ENCODE assay signal across 22 cellular contexts in the genomic region with DNA sequence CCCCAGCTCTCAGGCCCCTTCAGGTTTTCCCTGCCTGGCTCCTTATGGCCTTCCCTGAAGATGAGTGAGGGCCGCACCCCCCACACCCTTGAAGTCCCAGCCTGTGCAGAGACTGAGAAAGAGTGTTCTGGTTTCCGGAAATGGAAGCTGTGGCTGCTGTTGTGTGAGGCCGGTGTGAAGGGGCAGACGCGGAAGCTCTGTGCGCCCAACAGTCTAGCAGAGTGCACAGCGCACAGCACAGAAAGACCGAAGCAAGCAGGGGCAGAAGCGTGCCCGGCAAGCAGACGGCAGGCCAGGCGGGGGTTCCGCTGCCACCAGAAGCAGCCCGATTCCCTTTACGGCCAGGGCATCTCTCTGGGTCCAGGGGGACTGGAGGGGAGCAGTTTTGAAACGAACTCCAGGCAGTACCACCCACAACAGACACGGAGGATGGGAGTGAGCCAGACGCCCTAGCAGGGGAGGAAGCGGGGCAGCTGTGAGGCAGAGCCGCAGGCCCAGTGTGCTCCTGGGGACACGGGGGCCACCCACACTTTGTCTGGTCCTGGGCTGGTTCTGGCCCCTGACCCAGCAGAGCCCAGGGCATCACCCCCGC. TPM values are rescaled to one million over a fixed set of nuclear protein-coding genes. Genes with fewer than 3 reads are reported as not detected.
DNase-seq lines count a peak whose midpoint lies in the region; ATAC-seq, FAIRE-seq and TF ChIP-seq lines count a peak whose summit lies in the region.
"Had no signal": no experiment of that assay in that cellular context is flagged by ENCODE, and none has a peak within 500 bp of the region (broad histone marks: within the 10 kb centered on the region; RNA-seq: fewer than 3 reads in every experiment).

No MANE protein-coding gene starts in this region.

- TF ChIP-seq EP300 in HepG2 (IDR thresholded peaks at IDR 0.05; ENCODE audit: low read depth in 2 of 2, low read length in 2 of 2), result no peak
- no peak for TF ChIP-seq EP300 in HepG2 (CRISPR knock-in tag; IDR thresholded peaks at IDR 0.05; ENCODE audit: borderline replicate concordance)

- no peak for FAIRE-seq in HepG2 (lab: Jason Lieb, UNC)

- TF ChIP-seq RAD21 in HepG2 (CRISPR knock-in tag; IDR thresholded peaks at IDR 0.05), result no peak

- no peak overlapping the region for H3K27ac ChIP-seq in naive thymus-derived CD4-positive, alpha-beta T cell (ENCODE audit: low read depth, low read length)
- no peak overlapping the region for H3K27ac ChIP-seq in HepG2 (ENCODE audit: extremely low read length, insufficient read depth, low read length)
- H3K27ac ChIP-seq: epithelial cell of prostate, gastrocnemius medialis, left lung, stomach had no signal

- H3K4me3 Mint-ChIP-seq in activated CD4-positive, alpha-beta T cell treated with anti-CD3 and anti-CD28 coated beads, Interleukin-2, amount 10 ng/mL, durations not matched to agents 7 days and 5 days, result peak overlapping the region; percentile 56
- peak overlapping the region; percentile 23 for H3K4me3 Mint-ChIP-seq in activated CD4-positive, alpha-beta memory T cell treated with anti-CD3 and anti-CD28 coated beads for 36 hours
- H3K4me3 Mint-ChIP-seq in naive thymus-derived CD4-positive, alpha-beta T cell, result peak overlapping the region in 9 of 10 donors; percentile 47 to 76 (median 69)
- H3K4me3 Mint-ChIP-seq: brain had no signal

- no peaks in the 10 kb centered on the region for H3K36me3 ChIP-seq in naive thymus-derived CD4-positive, alpha-beta T cell (ENCODE audit: control insufficient read depth in 2 of 3, insufficient read depth in 3 of 3, low read length in 3 of 3)
- no peaks in the 10 kb centered on the region for H3K36me3 ChIP-seq in HepG2 (replicated peaks in 1 of 2; ENCODE audit: control insufficient read depth in 1 of 2, insufficient read depth in 2 of 2, low read length in 2 of 2)
- H3K36me3 ChIP-seq: gastrocnemius medialis, left lung had no signal

- intact Hi-C loops in activated CD4-positive, alpha-beta memory T cell treated with anti-CD3 and anti-CD28 coated beads for 36 hours (cut with micrococcal nuclease), result no loop called here
- intact Hi-C loops in naive thymus-derived CD4-positive, alpha-beta T cell (cut with micrococcal nuclease), result no loop called here
- intact Hi-C loops in HepG2 (cut with micrococcal nuclease; ENCODE audit: unreplicated experiment), result no loop called here

- H3K9me3 Mint-ChIP-seq in activated CD4-positive, alpha-beta T cell treated with anti-CD3 and anti-CD28 coated beads, Interleukin-2, amount 10 ng/mL, durations not matched to agents 7 days and 5 days, result no peaks in the 10 kb centered on the region
- no peaks in the 10 kb centered on the region for H3K9me3 Mint-ChIP-seq in activated CD4-positive, alpha-beta memory T cell treated with anti-CD3 and anti-CD28 coated beads for 36 hours
- H3K9me3 Mint-ChIP-seq in naive thymus-derived CD4-positive, alpha-beta T cell, result no peaks in the 10 kb centered on the region
- H3K9me3 Mint-ChIP-seq: brain had no signal

- H3K27me3 Mint-ChIP-seq in activated CD4-positive, alpha-beta T cell treated with anti-CD3 and anti-CD28 coated beads, Interleukin-2, amount 10 ng/mL, durations not matched to agents 7 days and 5 days, result no peaks in the 10 kb centered on the region
- no peaks in the 10 kb centered on the region for H3K27me3 Mint-ChIP-seq in activated CD4-positive, alpha-beta memory T cell treated with anti-CD3 and anti-CD28 coated beads for 36 hours
- H3K27me3 Mint-ChIP-seq in naive thymus-derived CD4-positive, alpha-beta T cell, result no peaks in the 10 kb centered on the region
- H3K27me3 Mint-ChIP-seq: brain had no signal

- WGBS in HepG2 (ENCODE audit: low lambda C conversion rate), result 80% methylated on average over 13 of the region's 22 CpGs

- POLR2A ChIA-PET in activated CD4-positive, alpha-beta T cell treated with anti-CD3 and anti-CD28 coated beads, Interleukin-2, amount 10 ng/mL, durations not matched to agents 7 days and 5 days (lab: Charles Lee), result no interaction called here
- POLR2A ChIA-PET in activated CD4-positive, alpha-beta memory T cell treated with anti-CD3 and anti-CD28 coated beads for 36 hours (lab: Charles Lee), result no interaction called here
- POLR2A ChIA-PET in naive thymus-derived CD4-positive, alpha-beta T cell (lab: Charles Lee), result interaction anchor here (0.7 kb wide), 1 partner anchor 1312 kb away, joined by 3 read pairs; the partner anchor contains the start of gene AMDHD2
- POLR2A ChIA-PET in HepG2 (lab: Yijun Ruan, JAX), result no interaction called here

- no peaks in the 10 kb centered on the region for H4K20me1 ChIP-seq in HepG2 (ENCODE audit: insufficient read depth, low read length)

- H3K79me2 ChIP-seq in HepG2 (ENCODE audit: insufficient read depth, low read length), result no peaks in the 10 kb centered on the region

- H3K4me1 ChIP-seq in naive thymus-derived CD4-positive, alpha-beta T cell (ENCODE audit: control insufficient read depth in 2 of 2, insufficient read depth in 2 of 2, low read length in 2 of 2), result no peaks in the 10 kb centered on the region
- no peaks in the 10 kb centered on the region for H3K4me1 ChIP-seq in HepG2 (ENCODE audit: insufficient read depth, low read length)
- H3K4me1 ChIP-seq: gastrocnemius medialis, left lung, stomach had no signal

- no TSS peak for BruUV-seq in HepG2 (replicated peaks; lab: Mats Ljungman, UMichigan)

- peak; percentile 22 for DNase-seq in activated CD4-positive, alpha-beta T cell treated with anti-CD3 and anti-CD28 coated beads, Interleukin-2, amount 10 ng/mL, durations not matched to agents 7 days and 5 days
- DNase-seq in activated CD4-positive, alpha-beta T cell treated with anti-CD3 and anti-CD28 coated beads for 48 hours, result no peak
- DNase-seq in CMK (ENCODE audit: low read depth) (peak; percentile 54), superior temporal gyrus (ENCODE audit: extremely low spot score) (no peak), HepG2 (ENCODE audit: low spot score) (no peak), DMS79 (lab: John Stamatoyannopoulos, UW) (no peak)
- no peak for DNase-seq in activated CD4-positive, alpha-beta memory T cell treated with anti-CD3 and anti-CD28 coated beads for 36 hours
- peak in 5 of 9 donors; percentile 8 to 25 (median 14) for DNase-seq in naive thymus-derived CD4-positive, alpha-beta T cell
- DNase-seq: ACHN; activated gamma-delta T cell; gastrocnemius medialis; HCEC 1CT; left lung; NCI-H146; NCI-H446; right cardiac atrium; SIG-M5; stimulated activated CD4-positive, alpha-beta T cell treated with anti-CD3 and anti-CD28 coated beads, Interleukin-15, amount 100 ng/mL, for 24 hours; stomach had no signal

- peak overlapping the region; percentile 87 for H3K27ac Mint-ChIP-seq in activated CD4-positive, alpha-beta T cell treated with anti-CD3 and anti-CD28 coated beads, Interleukin-2, amount 10 ng/mL, durations not matched to agents 7 days and 5 days
- peak overlapping the region; percentile 54 for H3K27ac Mint-ChIP-seq in activated CD4-positive, alpha-beta memory T cell treated with anti-CD3 and anti-CD28 coated beads for 36 hours
- H3K27ac Mint-ChIP-seq in naive thymus-derived CD4-positive, alpha-beta T cell, result peak overlapping the region in 8 of 9 donors; percentile 60 to 87 (median 74)
- H3K27ac Mint-ChIP-seq: brain had no signal

- TF ChIP-seq CTCF in HepG2 (CRISPR knock-in tag; IDR thresholded peaks at IDR 0.05), result no peak

- no peaks in the 10 kb centered on the region for H3K9me3 ChIP-seq in naive thymus-derived CD4-positive, alpha-beta T cell (ENCODE audit: control insufficient read depth in 2 of 3, low read length in 3 of 3)
- no peaks in the 10 kb centered on the region for H3K9me3 ChIP-seq in HepG2 (ENCODE audit: low read length)
- H3K9me3 ChIP-seq: gastrocnemius medialis, left lung, stomach had no signal

- H3K27me3 ChIP-seq in naive thymus-derived CD4-positive, alpha-beta T cell (ENCODE audit: control insufficient read depth in 2 of 2, insufficient read depth in 2 of 2, low read length in 2 of 2), result no peaks in the 10 kb centered on the region
- peaks cover 0 to 11% of the 10 kb centered on the region in 2 experiments; a peak in 2 of 5 replicates for H3K27me3 ChIP-seq in HepG2 (ENCODE audit: control insufficient read depth in 1 of 2, insufficient read depth in 2 of 2, low read length in 2 of 2)
- H3K27me3 ChIP-seq: gastrocnemius medialis had no signal

- no peaks in the 10 kb centered on the region for H3K36me3 Mint-ChIP-seq in activated CD4-positive, alpha-beta T cell treated with anti-CD3 and anti-CD28 coated beads, Interleukin-2, amount 10 ng/mL, durations not matched to agents 7 days and 5 days (ENCODE audit: low read depth)
- no peaks in the 10 kb centered on the region for H3K36me3 Mint-ChIP-seq in activated CD4-positive, alpha-beta memory T cell treated with anti-CD3 and anti-CD28 coated beads for 36 hours
- no peaks in the 10 kb centered on the region for H3K36me3 Mint-ChIP-seq in naive thymus-derived CD4-positive, alpha-beta T cell

- CTCF ChIA-PET in activated CD4-positive, alpha-beta T cell treated with anti-CD3 and anti-CD28 coated beads, Interleukin-2, amount 10 ng/mL, durations not matched to agents 7 days and 5 days (lab: Charles Lee), result no interaction called here
- CTCF ChIA-PET in activated CD4-positive, alpha-beta memory T cell treated with anti-CD3 and anti-CD28 coated beads for 36 hours (lab: Charles Lee), result no interaction called here
- CTCF ChIA-PET in naive thymus-derived CD4-positive, alpha-beta T cell (lab: Charles Lee), result no interaction called here
- CTCF ChIA-PET in HepG2 (lab: Yijun Ruan, JAX; ENCODE audit: low intra/inter-chr PET ratio, low total read pairs), result no interaction called here

- in situ Hi-C loops in HepG2 (cut with HindIII; ENCODE audit: extremely low pct_ligation_motif_present, low pct_unique_long_range_greater_than_20kb), result loop anchor here (25.0 kb wide), 1 partner anchor 396 kb away; the partner anchor contains the start of gene GNG13

- H2AFZ ChIP-seq in HepG2 (ENCODE audit: low read length), result no peak overlapping the region

- no peak for TF ChIP-seq POLR2A in HepG2 (IDR thresholded peaks at IDR 0.05; ENCODE audit: insufficient read depth in 1 of 2, low read depth in 2 of 2, low read length in 2 of 2)

- H3K4me2 ChIP-seq in HepG2 (ENCODE audit: low read depth, low read length), result no peak overlapping the region

- ATAC-seq in naive thymus-derived CD4-positive, alpha-beta T cell, result peak; percentile 54
- no peak for ATAC-seq in HepG2
- ATAC-seq: gastrocnemius medialis, left lung, right cardiac atrium had no signal

- H3K4me3 ChIP-seq in naive thymus-derived CD4-positive, alpha-beta T cell (ENCODE audit: low read length), result no peak overlapping the region
- no peak overlapping the region for H3K4me3 ChIP-seq in HepG2 (replicated peaks in 1 of 3; ENCODE audit: insufficient read depth in 1 of 3, low read depth in 2 of 3, low read length in 3 of 3)
- H3K4me3 ChIP-seq: gastrocnemius medialis, left lung, stomach had no signal

- no peak overlapping the region for H3K9ac ChIP-seq in HepG2 (ENCODE audit: insufficient read depth, low read depth, low read length)

- peaks cover 4% of the 10 kb centered on the region for H3K4me1 Mint-ChIP-seq in activated CD4-positive, alpha-beta T cell treated with anti-CD3 and anti-CD28 coated beads, Interleukin-2, amount 10 ng/mL, durations not matched to agents 7 days and 5 days
- H3K4me1 Mint-ChIP-seq in activated CD4-positive, alpha-beta memory T cell treated with anti-CD3 and anti-CD28 coated beads for 36 hours (ENCODE audit: low read depth), result no peaks in the 10 kb centered on the region
- peaks cover 0 to 5% (median 4%) of the 10 kb centered on the region in 7 donors for H3K4me1 Mint-ChIP-seq in naive thymus-derived CD4-positive, alpha-beta T cell
- H3K4me1 Mint-ChIP-seq: brain had no signal

RNA-seq across cellular contexts. Expression of gene TPSG1, which starts 16.7 kb away (rescaled TPM):
- total RNA-seq in activated CD4-positive, alpha-beta T cell treated with anti-CD3 and anti-CD28 coated beads, Interleukin-2, amount 10 ng/mL, durations not matched to agents 7 days and 5 days, result not detected
- total RNA-seq in activated CD4-positive, alpha-beta memory T cell treated with anti-CD3 and anti-CD28 coated beads for 36 hours, result not detected
- total RNA-seq in naive thymus-derived CD4-positive, alpha-beta T cell, result not detected
- polyA plus RNA-seq in naive thymus-derived CD4-positive, alpha-beta T cell, result not detected
- not detected in 2 replicates for total RNA-seq in HepG2 (2016; rRNA removed; fragmentation: Illumina TruSeq; extraction: Trizol)
- not detected in 2 replicates for total RNA-seq in HepG2 (2016; cell fraction: cytosol; rRNA removed; fragmentation: Illumina TruSeq; extraction: Trizol; ENCODE audit: low read depth)
- not detected in 2 replicates for total RNA-seq in HepG2 (2016; cell fraction: insoluble cytoplasmic fraction; rRNA removed; fragmentation: Illumina TruSeq; extraction: Trizol)
- total RNA-seq in HepG2 (2016; cell fraction: membrane; rRNA removed; fragmentation: Illumina TruSeq; extraction: Trizol), result not detected in 2 replicates
- not detected in 2 replicates for total RNA-seq in HepG2 (2016; cell fraction: nucleus; rRNA removed; fragmentation: Illumina TruSeq; extraction: Trizol)
- polyA plus RNA-seq in HepG2 (2011; rRNA removed), result not detected in 2 replicates
- 0.04 TPM in 1 of 2 replicates, not detected in the other for polyA plus RNA-seq in HepG2 (2011; cell fraction: cytosol; rRNA removed)
- polyA plus RNA-seq in HepG2 (2011; cell fraction: nucleus; rRNA removed), result 0.24 and 0.31 TPM in 2 replicates
- polyA plus RNA-seq in HepG2 (2012), result not detected in 2 replicates
- polyA plus RNA-seq in HepG2 (2016; cell fraction: cytosol; fragmentation: Illumina TruSeq; extraction: Trizol; ENCODE audit: low read depth), result not detected in 2 replicates
- not detected in 2 replicates for polyA plus RNA-seq in HepG2 (2016; cell fraction: insoluble cytoplasmic fraction; fragmentation: Illumina TruSeq; extraction: Trizol; ENCODE audit: low read depth)
- polyA plus RNA-seq in HepG2 (2016; cell fraction: membrane; fragmentation: Illumina TruSeq; extraction: Trizol; ENCODE audit: low read depth), result not detected in 2 replicates
- not detected in 2 replicates for polyA plus RNA-seq in HepG2 (2016; cell fraction: nucleus; fragmentation: Illumina TruSeq; extraction: Trizol; ENCODE audit: insufficient read depth, low read depth)
- polyA minus RNA-seq in HepG2 (2011; rRNA and poly(A)+ RNA removed; ENCODE audit: low replicate concordance), result not detected in 2 replicates
- not detected in 2 replicates for polyA minus RNA-seq in HepG2 (2011; cell fraction: cytosol; rRNA and poly(A)+ RNA removed)
- not detected in 2 replicates for polyA minus RNA-seq in HepG2 (2011; cell fraction: nucleus; rRNA and poly(A)+ RNA removed)
- total RNA-seq: urinary bladder had no signal
- polyA plus RNA-seq: right cardiac atrium had no signal

RNA-seq across cellular contexts. Expression of gene TPSB2, which starts 21.6 kb away (rescaled TPM):
- not detected for total RNA-seq in activated CD4-positive, alpha-beta T cell treated with anti-CD3 and anti-CD28 coated beads, Interleukin-2, amount 10 ng/mL, durations not matched to agents 7 days and 5 days
- not detected for total RNA-seq in activated CD4-positive, alpha-beta memory T cell treated with anti-CD3 and anti-CD28 coated beads for 36 hours
- total RNA-seq in naive thymus-derived CD4-positive, alpha-beta T cell, result 1 to 10 TPM in 1 of 5 experiments, not detected in 4; 5.3 TPM
- polyA plus RNA-seq in naive thymus-derived CD4-positive, alpha-beta T cell, result not detected
- not detected in 2 replicates for total RNA-seq in HepG2 (2016; rRNA removed; fragmentation: Illumina TruSeq; extraction: Trizol)
- not detected in 2 replicates for total RNA-seq in HepG2 (2016; cell fraction: cytosol; rRNA removed; fragmentation: Illumina TruSeq; extraction: Trizol; ENCODE audit: low read depth)
- not detected in 2 replicates for total RNA-seq in HepG2 (2016; cell fraction: insoluble cytoplasmic fraction; rRNA removed; fragmentation: Illumina TruSeq; extraction: Trizol)
- not detected in 2 replicates for total RNA-seq in HepG2 (2016; cell fraction: membrane; rRNA removed; fragmentation: Illumina TruSeq; extraction: Trizol)
- not detected in 2 replicates for total RNA-seq in HepG2 (2016; cell fraction: nucleus; rRNA removed; fragmentation: Illumina TruSeq; extraction: Trizol)
- 0.14 TPM in 1 of 2 replicates, not detected in the other for polyA plus RNA-seq in HepG2 (2011; rRNA removed)
- polyA plus RNA-seq in HepG2 (2011; cell fraction: cytosol; rRNA removed), result 0.14 and 0.15 TPM in 2 replicates
- polyA plus RNA-seq in HepG2 (2011; cell fraction: nucleus; rRNA removed), result 0.11 TPM in 1 of 2 replicates, not detected in the other
- polyA plus RNA-seq in HepG2 (2012), result not detected in 2 replicates
- not detected in 2 replicates for polyA plus RNA-seq in HepG2 (2016; cell fraction: cytosol; fragmentation: Illumina TruSeq; extraction: Trizol; ENCODE audit: low read depth)
- polyA plus RNA-seq in HepG2 (2016; cell fraction: insoluble cytoplasmic fraction; fragmentation: Illumina TruSeq; extraction: Trizol; ENCODE audit: low read depth), result not detected in 2 replicates
- polyA plus RNA-seq in HepG2 (2016; cell fraction: membrane; fragmentation: Illumina TruSeq; extraction: Trizol; ENCODE audit: low read depth), result not detected in 2 replicates
- not detected in 2 replicates for polyA plus RNA-seq in HepG2 (2016; cell fraction: nucleus; fragmentation: Illumina TruSeq; extraction: Trizol; ENCODE audit: insufficient read depth, low read depth)
- polyA minus RNA-seq in HepG2 (2011; rRNA and poly(A)+ RNA removed; ENCODE audit: low replicate concordance), result not detected in 2 replicates
- not detected in 2 replicates for polyA minus RNA-seq in HepG2 (2011; cell fraction: cytosol; rRNA and poly(A)+ RNA removed)
- not detected in 2 replicates for polyA minus RNA-seq in HepG2 (2011; cell fraction: nucleus; rRNA and poly(A)+ RNA removed)

RNA-seq across cellular contexts. Expression of gene TPSAB1, which starts 32.2 kb away (rescaled TPM):
- not detected for total RNA-seq in activated CD4-positive, alpha-beta T cell treated with anti-CD3 and anti-CD28 coated beads, Interleukin-2, amount 10 ng/mL, durations not matched to agents 7 days and 5 days
- total RNA-seq in activated CD4-positive, alpha-beta memory T cell treated with anti-CD3 and anti-CD28 coated beads for 36 hours, result not detected
- total RNA-seq in naive thymus-derived CD4-positive, alpha-beta T cell, result 10 to 100 TPM in 1 of 5 experiments, 1 to 10 TPM in 1, not detected in 3; 3.2 to 10.2 TPM
- polyA plus RNA-seq in naive thymus-derived CD4-positive, alpha-beta T cell, result not detected
- total RNA-seq in HepG2 (2016; rRNA removed; fragmentation: Illumina TruSeq; extraction: Trizol), result not detected in 2 replicates
- not detected in 2 replicates for total RNA-seq in HepG2 (2016; cell fraction: cytosol; rRNA removed; fragmentation: Illumina TruSeq; extraction: Trizol; ENCODE audit: low read depth)
- total RNA-seq in HepG2 (2016; cell fraction: insoluble cytoplasmic fraction; rRNA removed; fragmentation: Illumina TruSeq; extraction: Trizol), result not detected in 2 replicates
- not detected in 2 replicates for total RNA-seq in HepG2 (2016; cell fraction: membrane; rRNA removed; fragmentation: Illumina TruSeq; extraction: Trizol)
- total RNA-seq in HepG2 (2016; cell fraction: nucleus; rRNA removed; fragmentation: Illumina TruSeq; extraction: Trizol), result not detected in 2 replicates
- 0.05 and 0.12 TPM in 2 replicates for polyA plus RNA-seq in HepG2 (2011; rRNA removed)
- polyA plus RNA-seq in HepG2 (2011; cell fraction: cytosol; rRNA removed), result 0.13 and 0.16 TPM in 2 replicates
- 0.35 TPM in 1 of 2 replicates, not detected in the other for polyA plus RNA-seq in HepG2 (2011; cell fraction: nucleus; rRNA removed)
- polyA plus RNA-seq in HepG2 (2012), result not detected in 2 replicates
- polyA plus RNA-seq in HepG2 (2016; cell fraction: cytosol; fragmentation: Illumina TruSeq; extraction: Trizol; ENCODE audit: low read depth), result not detected in 2 replicates
- not detected in 2 replicates for polyA plus RNA-seq in HepG2 (2016; cell fraction: insoluble cytoplasmic fraction; fragmentation: Illumina TruSeq; extraction: Trizol; ENCODE audit: low read depth)
- not detected in 2 replicates for polyA plus RNA-seq in HepG2 (2016; cell fraction: membrane; fragmentation: Illumina TruSeq; extraction: Trizol; ENCODE audit: low read depth)
- not detected in 2 replicates for polyA plus RNA-seq in HepG2 (2016; cell fraction: nucleus; fragmentation: Illumina TruSeq; extraction: Trizol; ENCODE audit: insufficient read depth, low read depth)
- polyA minus RNA-seq in HepG2 (2011; rRNA and poly(A)+ RNA removed; ENCODE audit: low replicate concordance), result not detected in 2 replicates
- not detected in 2 replicates for polyA minus RNA-seq in HepG2 (2011; cell fraction: cytosol; rRNA and poly(A)+ RNA removed)
- polyA minus RNA-seq in HepG2 (2011; cell fraction: nucleus; rRNA and poly(A)+ RNA removed), result not detected in 2 replicates

RNA-seq across cellular contexts. Expression of gene TPSD1, which starts 47.5 kb away (rescaled TPM):
- total RNA-seq in activated CD4-positive, alpha-beta T cell treated with anti-CD3 and anti-CD28 coated beads, Interleukin-2, amount 10 ng/mL, durations not matched to agents 7 days and 5 days, result not detected
- not detected for total RNA-seq in activated CD4-positive, alpha-beta memory T cell treated with anti-CD3 and anti-CD28 coated beads for 36 hours
- not detected for total RNA-seq in naive thymus-derived CD4-positive, alpha-beta T cell
- not detected for polyA plus RNA-seq in naive thymus-derived CD4-positive, alpha-beta T cell
- not detected in 2 replicates for total RNA-seq in HepG2 (2016; rRNA removed; fragmentation: Illumina TruSeq; extraction: Trizol)
- total RNA-seq in HepG2 (2016; cell fraction: cytosol; rRNA removed; fragmentation: Illumina TruSeq; extraction: Trizol; ENCODE audit: low read depth), result not detected in 2 replicates
- not detected in 2 replicates for total RNA-seq in HepG2 (2016; cell fraction: insoluble cytoplasmic fraction; rRNA removed; fragmentation: Illumina TruSeq; extraction: Trizol)
- total RNA-seq in HepG2 (2016; cell fraction: membrane; rRNA removed; fragmentation: Illumina TruSeq; extraction: Trizol), result not detected in 2 replicates
- total RNA-seq in HepG2 (2016; cell fraction: nucleus; rRNA removed; fragmentation: Illumina TruSeq; extraction: Trizol), result not detected in 2 replicates
- polyA plus RNA-seq in HepG2 (2011; rRNA removed), result not detected in 2 replicates
- not detected in 2 replicates for polyA plus RNA-seq in HepG2 (2011; cell fraction: cytosol; rRNA removed)
- not detected in 2 replicates for polyA plus RNA-seq in HepG2 (2011; cell fraction: nucleus; rRNA removed)
- not detected in 2 replicates for polyA plus RNA-seq in HepG2 (2012)
- polyA plus RNA-seq in HepG2 (2016; cell fraction: cytosol; fragmentation: Illumina TruSeq; extraction: Trizol; ENCODE audit: low read depth), result not detected in 2 replicates
- polyA plus RNA-seq in HepG2 (2016; cell fraction: insoluble cytoplasmic fraction; fragmentation: Illumina TruSeq; extraction: Trizol; ENCODE audit: low read depth), result not detected in 2 replicates
- polyA plus RNA-seq in HepG2 (2016; cell fraction: membrane; fragmentation: Illumina TruSeq; extraction: Trizol; ENCODE audit: low read depth), result not detected in 2 replicates
- polyA plus RNA-seq in HepG2 (2016; cell fraction: nucleus; fragmentation: Illumina TruSeq; extraction: Trizol; ENCODE audit: insufficient read depth, low read depth), result not detected in 2 replicates
- polyA minus RNA-seq in HepG2 (2011; rRNA and poly(A)+ RNA removed; ENCODE audit: low replicate concordance), result not detected in 2 replicates
- not detected in 2 replicates for polyA minus RNA-seq in HepG2 (2011; cell fraction: cytosol; rRNA and poly(A)+ RNA removed)
- not detected in 2 replicates for polyA minus RNA-seq in HepG2 (2011; cell fraction: nucleus; rRNA and poly(A)+ RNA removed)

RNA-seq across cellular contexts. Expression of gene CACNA1H, which starts 55.4 kb away (rescaled TPM):
- 1 to 10 TPM; 3.2 to 3.6 TPM for total RNA-seq in activated CD4-positive, alpha-beta T cell treated with anti-CD3 and anti-CD28 coated beads, Interleukin-2, amount 10 ng/mL, durations not matched to agents 7 days and 5 days
- total RNA-seq in activated CD4-positive, alpha-beta memory T cell treated with anti-CD3 and anti-CD28 coated beads for 36 hours, result under 1 TPM; 0.26 to 0.61 TPM
- total RNA-seq in naive thymus-derived CD4-positive, alpha-beta T cell, result 1 to 10 TPM in 4 of 5 experiments, under 1 TPM in 1; 0.31 to 8.8 (median 2.2) TPM
- 1 to 10 TPM in 1 of 2 donors, under 1 TPM in 1; 0.73 to 3.8 TPM for polyA plus RNA-seq in naive thymus-derived CD4-positive, alpha-beta T cell
- total RNA-seq in HepG2 (2016; rRNA removed; fragmentation: Illumina TruSeq; extraction: Trizol), result 0.40 and 0.56 TPM in 2 replicates
- under 0.01 TPM in 1 of 2 replicates, not detected in the other for total RNA-seq in HepG2 (2016; cell fraction: cytosol; rRNA removed; fragmentation: Illumina TruSeq; extraction: Trizol; ENCODE audit: low read depth)
- 0.30 and 0.52 TPM in 2 replicates for total RNA-seq in HepG2 (2016; cell fraction: insoluble cytoplasmic fraction; rRNA removed; fragmentation: Illumina TruSeq; extraction: Trizol)
- 0.17 and 0.22 TPM in 2 replicates for total RNA-seq in HepG2 (2016; cell fraction: membrane; rRNA removed; fragmentation: Illumina TruSeq; extraction: Trizol)
- total RNA-seq in HepG2 (2016; cell fraction: nucleus; rRNA removed; fragmentation: Illumina TruSeq; extraction: Trizol), result 0.59 and 1.2 TPM in 2 replicates
- 1.8 and 3.0 TPM in 2 replicates for polyA plus RNA-seq in HepG2 (2011; rRNA removed)
- polyA plus RNA-seq in HepG2 (2011; cell fraction: cytosol; rRNA removed), result 1.9 and 2.4 TPM in 2 replicates
- polyA plus RNA-seq in HepG2 (2011; cell fraction: nucleus; rRNA removed), result 13.0 and 15.5 TPM in 2 replicates
- polyA plus RNA-seq in HepG2 (2012), result 0.21 and 1.4 TPM in 2 replicates
- polyA plus RNA-seq in HepG2 (2016; cell fraction: cytosol; fragmentation: Illumina TruSeq; extraction: Trizol; ENCODE audit: low read depth), result 0.03 and 0.05 TPM in 2 replicates
- 0.22 TPM in 2 replicates for polyA plus RNA-seq in HepG2 (2016; cell fraction: insoluble cytoplasmic fraction; fragmentation: Illumina TruSeq; extraction: Trizol; ENCODE audit: low read depth)
- polyA plus RNA-seq in HepG2 (2016; cell fraction: membrane; fragmentation: Illumina TruSeq; extraction: Trizol; ENCODE audit: low read depth), result 0.10 and 0.14 TPM in 2 replicates
- polyA plus RNA-seq in HepG2 (2016; cell fraction: nucleus; fragmentation: Illumina TruSeq; extraction: Trizol; ENCODE audit: insufficient read depth, low read depth), result 1.6 and 2.0 TPM in 2 replicates
- polyA minus RNA-seq in HepG2 (2011; rRNA and poly(A)+ RNA removed; ENCODE audit: low replicate concordance), result 0.40 and 7.6 TPM in 2 replicates
- 3.0 and 3.5 TPM in 2 replicates for polyA minus RNA-seq in HepG2 (2011; cell fraction: cytosol; rRNA and poly(A)+ RNA removed)
- polyA minus RNA-seq in HepG2 (2011; cell fraction: nucleus; rRNA and poly(A)+ RNA removed), result 2.7 and 4.5 TPM in 2 replicates

Comparison
In these comparisons a context has a peak if more than half of its experiments do, and no peak if none do; other contexts are left out.
1. DNase-seq: peak in activated CD4-positive, alpha-beta T cell treated with anti-CD3 and anti-CD28 coated beads, Interleukin-2, amount 10 ng/mL, durations not matched to agents 7 days and 5 days (single experiment), CMK (single experiment) and naive thymus-derived CD4-positive, alpha-beta T cell (5 of 9); none in activated CD4-positive, alpha-beta T cell treated with anti-CD3 and anti-CD28 coated beads for 48 hours (single experiment), activated CD4-positive, alpha-beta memory T cell treated with anti-CD3 and anti-CD28 coated beads for 36 hours (single experiment), superior temporal gyrus (single experiment), HepG2 (single experiment) and DMS79 (single experiment).
2. Peak in every context shown above with its lines, with median percentiles within 50 percentile points of each other: H3K27ac Mint-ChIP-seq and H3K4me3 Mint-ChIP-seq.